ENCODE assay signal across 28 cellular contexts in the genomic region with DNA sequence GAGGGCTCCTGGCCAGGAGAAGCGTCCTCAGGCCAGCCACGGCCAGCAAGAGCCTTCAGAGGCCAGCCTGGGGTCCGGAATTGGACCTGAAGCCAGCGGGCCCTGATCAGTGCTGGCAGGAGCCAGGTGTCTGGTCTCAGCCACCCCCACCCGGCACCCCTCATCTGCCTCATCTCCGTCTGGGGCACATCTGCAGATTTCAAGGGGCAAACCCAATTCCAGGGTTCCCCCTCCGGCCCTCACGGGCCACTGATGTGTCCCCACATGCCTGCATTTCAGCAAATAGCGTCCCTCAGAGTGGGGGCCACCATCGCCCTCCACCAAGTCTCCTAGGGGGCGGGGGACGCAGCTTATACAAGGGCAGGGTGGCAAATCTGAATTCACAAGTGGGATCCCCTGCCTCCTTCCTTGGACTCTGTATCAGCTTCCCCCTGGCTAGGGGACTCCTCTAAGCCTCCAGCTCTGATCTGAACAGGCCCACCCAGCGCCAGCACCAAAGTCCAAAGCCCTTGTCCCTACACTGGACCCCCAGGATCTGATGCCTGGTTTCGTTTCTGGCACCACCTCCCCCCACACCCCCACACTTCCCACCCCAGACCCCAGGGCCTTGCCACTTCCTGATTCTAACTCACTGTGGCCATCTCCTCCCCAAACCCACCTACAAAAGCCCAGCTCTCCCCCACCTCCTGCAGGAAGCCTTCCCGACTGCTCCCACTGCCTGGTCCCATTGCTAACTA. TPM values are rescaled to one million over a fixed set of nuclear protein-coding genes. Genes with fewer than 3 reads are reported as not detected.
"Had no signal": no experiment of that assay in that cellular context is flagged by ENCODE, and none has a peak within 500 bp of the region (broad histone marks: within the 10 kb centered on the region; RNA-seq: fewer than 3 reads in every experiment).

No MANE protein-coding gene starts in this region.

- H3K27ac ChIP-seq: foreskin keratinocyte, ovary, right lobe of liver, transverse colon, VCaP had no signal

- H3K4me1 ChIP-seq: foreskin keratinocyte, right lobe of liver, transverse colon had no signal

- H3K4me1 Mint-ChIP-seq: activated naive CD4-positive, alpha-beta T cell treated with anti-CD3 and anti-CD28 coated beads, Interleukin-2, amount 50 U/mL, for 24 hours; T-cell had no signal

- ATAC-seq: activated CD8-positive, alpha-beta T cell treated with anti-CD3 and anti-CD28 coated beads, Interleukin-2, amount 10 ng/mL, durations not matched to agents 7 days and 5 days; foreskin keratinocyte; left colon; naive thymus-derived CD8-positive, alpha-beta T cell; right lobe of liver; stimulated activated naive B cell treated with anti-CD40 and anti-IgM and Interleukin-4, amounts not matched to agents 10 μg/mL and 1 μg/mL and 100 μg/mL, for 72 hours; T-cell had no signal

- H3K36me3 Mint-ChIP-seq: activated naive CD4-positive, alpha-beta T cell treated with anti-CD3 and anti-CD28 coated beads, Interleukin-2, amount 50 U/mL, for 24 hours; brain; naive thymus-derived CD8-positive, alpha-beta T cell; stimulated activated naive B cell treated with anti-CD40 and anti-IgM and Interleukin-4, amounts not matched to agents 10 μg/mL and 1 μg/mL and 100 μg/mL, for 72 hours; T-cell had no signal

- H3K27ac Mint-ChIP-seq: activated CD8-positive, alpha-beta T cell treated with anti-CD3 and anti-CD28 coated beads, Interleukin-2, amount 10 ng/mL, durations not matched to agents 7 days and 5 days; activated naive CD4-positive, alpha-beta T cell treated with anti-CD3 and anti-CD28 coated beads, Interleukin-2, amount 50 U/mL, for 24 hours; naive thymus-derived CD8-positive, alpha-beta T cell; stimulated activated naive B cell treated with anti-CD40 and anti-IgM and Interleukin-4, amounts not matched to agents 10 μg/mL and 1 μg/mL and 100 μg/mL, for 72 hours; T-cell; T-helper 2 cell treated with Interferon-gamma antibody and Interleukin-4, amounts not matched to agents 5 μg/mL and 100 μg/mL, for 36 hours had no signal

- H3K36me3 ChIP-seq: ovary, right lobe of liver, transverse colon had no signal

- H3K9me3 Mint-ChIP-seq: activated naive CD4-positive, alpha-beta T cell treated with anti-CD3 and anti-CD28 coated beads, Interleukin-2, amount 50 U/mL, for 24 hours; naive thymus-derived CD8-positive, alpha-beta T cell; stimulated activated naive B cell treated with anti-CD40 and anti-IgM and Interleukin-4, amounts not matched to agents 10 μg/mL and 1 μg/mL and 100 μg/mL, for 72 hours; T-cell; T-helper 2 cell treated with Interferon-gamma antibody and Interleukin-4, amounts not matched to agents 5 μg/mL and 100 μg/mL, for 36 hours had no signal

- DNase-seq: activated CD4-positive, alpha-beta T cell treated with anti-CD3 and anti-CD28 coated beads, Interleukin-2, amount 50 U/mL, for 1 hour; activated CD4-positive, CD25-positive, alpha-beta regulatory T cell treated with anti-CD3 and anti-CD28 coated beads, Interleukin-2, amount 50 U/mL, for 72 hours; activated CD8-positive, alpha-beta T cell treated with anti-CD3 and anti-CD28 coated beads, Interleukin-2, amount 10 ng/mL, durations not matched to agents 7 days and 5 days; activated gamma-delta T cell treated with Interleukin-2 at 50 U/mL for 16 hours; activated T-cell treated with anti-CD3 and anti-CD28 coated beads, Interleukin-2, amount 50 U/mL, for 1 hour; anterior cingulate cortex; caudate nucleus; dermis blood vessel endothelial cell; effector CD8-positive, alpha-beta T cell; erythroblast; foreskin keratinocyte; left colon; naive thymus-derived CD8-positive, alpha-beta T cell; stimulated activated CD4-positive, alpha-beta T cell treated with anti-CD3 and anti-CD28 coated beads, Interleukin-15, amount 100 ng/mL, for 24 hours; stimulated activated naive B cell treated with anti-CD40 and anti-IgM and Interleukin-4, amounts not matched to agents 10 μg/mL and 1 μg/mL and 100 μg/mL, for 72 hours; T-cell; transverse colon had no signal

- H3K9me3 ChIP-seq: ovary, right lobe of liver, transverse colon had no signal

- H3K27me3 ChIP-seq: foreskin keratinocyte, ovary, right lobe of liver, transverse colon had no signal

- H3K4me3 Mint-ChIP-seq: activated CD8-positive, alpha-beta T cell treated with anti-CD3 and anti-CD28 coated beads, Interleukin-2, amount 10 ng/mL, durations not matched to agents 7 days and 5 days; activated naive CD4-positive, alpha-beta T cell treated with anti-CD3 and anti-CD28 coated beads, Interleukin-2, amount 50 U/mL, for 24 hours; brain; naive thymus-derived CD8-positive, alpha-beta T cell; stimulated activated naive B cell treated with anti-CD40 and anti-IgM and Interleukin-4, amounts not matched to agents 10 μg/mL and 1 μg/mL and 100 μg/mL, for 72 hours; T-cell; T-helper 2 cell treated with Interferon-gamma antibody and Interleukin-4, amounts not matched to agents 5 μg/mL and 100 μg/mL, for 36 hours had no signal

- H3K4me3 ChIP-seq: ovary, right lobe of liver, smooth muscle cell, transverse colon had no signal

RNA-seq across cellular contexts. Expression of a gene that starts 10.1 kb away (rescaled TPM):
- total RNA-seq: activated CD8-positive, alpha-beta T cell treated with anti-CD3 and anti-CD28 coated beads, Interleukin-2, amount 10 ng/mL, durations not matched to agents 7 days and 5 days; dermis blood vessel endothelial cell; foreskin keratinocyte; lung microvascular endothelial cell; naive thymus-derived CD8-positive, alpha-beta T cell; T-cell had no signal
- polyA plus RNA-seq: foreskin keratinocyte; naive thymus-derived CD8-positive, alpha-beta T cell had no signal

RNA-seq across cellular contexts. Expression of a gene that starts 14.9 kb away (rescaled TPM):
- total RNA-seq: activated CD8-positive, alpha-beta T cell treated with anti-CD3 and anti-CD28 coated beads, Interleukin-2, amount 10 ng/mL, durations not matched to agents 7 days and 5 days; dermis blood vessel endothelial cell; foreskin keratinocyte; glomerular endothelial cell; lung microvascular endothelial cell; naive thymus-derived CD8-positive, alpha-beta T cell; pulmonary artery endothelial cell; T-cell; temporal lobe had no signal
- polyA plus RNA-seq: foreskin keratinocyte; naive thymus-derived CD8-positive, alpha-beta T cell had no signal
